In genomic region chr16:11742536-11743307, GRCh38 we compare ENCODE assay signal across 8 cellular contexts. TPM values are rescaled to one million over a fixed set of nuclear protein-coding genes. Genes with fewer than 3 reads are reported as not detected.
DNase-seq lines count a peak whose midpoint lies in the region; ATAC-seq and TF ChIP-seq lines count a peak whose summit lies in the region.

TXNDC11 (minus strand) TSS chr16:11742857; CDS start chr16:11742730, 127 bp downstream.

- H3K4me3 ChIP-seq in GM12875 (ENCODE audit: low read depth, low read length) = peak within 1 kb of the TSS; percentile 85

- intact Hi-C loops in cardiac septum (cut with DNase I) = loop anchor here (1.0 to 10.0 kb wide), 3 partner anchors 54 to 778 kb away; partner anchors contain the start of genes RSL1D1 and ZC3H7A

- peak; percentile 91 for ATAC-seq in HG02798 (IDR thresholded peaks at IDR 0.05; ENCODE audit: poor library complexity, unreplicated experiment)

- H3K27ac Mint-ChIP-seq in type B pancreatic cell = peak within 1 kb of the TSS; percentile 95

- peaks cover 32% of the 10 kb centered on the region for H3K4me1 Mint-ChIP-seq in type B pancreatic cell (ENCODE audit: unreplicated experiment)

- WGBS in adipose tissue, 3 donors = 0 to 1% (median 0%) methylated on average over 75 to 95 of the region's 96 CpGs

- H3K27ac ChIP-seq in adipose tissue (ENCODE audit: low read depth, low read length) = peak within 1 kb of the TSS; percentile 89

- no peak for TF ChIP-seq CTCF in GM12875 (IDR thresholded peaks at IDR 0.05; ENCODE audit: borderline replicate concordance, insufficient read depth, low read depth, low read length)
- TF ChIP-seq CTCF in type B pancreatic cell (conservative IDR thresholded peaks at IDR 0.05) = no peak

- DNase-seq in NCI-H1436 (lab: John Stamatoyannopoulos, UW) (peak; percentile 98), T follicular helper cell (ENCODE audit: low read depth) (peak; percentile 99), cardiac septum (ENCODE audit: low spot score) (peak; percentile 100), pons (ENCODE audit: low spot score) (peak; percentile 97), type B pancreatic cell (ENCODE audit: extremely low spot score, unreplicated experiment) (peak; percentile 99)

- peaks cover 13% of the 10 kb centered on the region for H3K36me3 Mint-ChIP-seq in type B pancreatic cell

- no peaks in the 10 kb centered on the region for H3K27me3 Mint-ChIP-seq in type B pancreatic cell

- H3K4me3 Mint-ChIP-seq in type B pancreatic cell = peak within 1 kb of the TSS; percentile 93

- H3K9me3 Mint-ChIP-seq in type B pancreatic cell = no peaks in the 10 kb centered on the region

RNA-seq across cellular contexts. Expression of gene TXNDC11, which starts in this region (rescaled TPM):
- 10 to 100 TPM; 29.7 to 47.3 (median 35.5) TPM for polyA plus RNA-seq in adipose tissue
- total RNA-seq in cardiac septum (27.0 TPM), type B pancreatic cell (ENCODE audit: low replicate concordance) (26.7 and 39.0 TPM in 2 replicates)

Comparison
In these comparisons a context has a peak if more than half of its experiments do, and no peak if none do; other contexts are left out.
1. Peak in every context shown above with its lines: DNase-seq, ATAC-seq, H3K4me3 ChIP-seq and H3K27ac ChIP-seq.